In the genomic region with DNA sequence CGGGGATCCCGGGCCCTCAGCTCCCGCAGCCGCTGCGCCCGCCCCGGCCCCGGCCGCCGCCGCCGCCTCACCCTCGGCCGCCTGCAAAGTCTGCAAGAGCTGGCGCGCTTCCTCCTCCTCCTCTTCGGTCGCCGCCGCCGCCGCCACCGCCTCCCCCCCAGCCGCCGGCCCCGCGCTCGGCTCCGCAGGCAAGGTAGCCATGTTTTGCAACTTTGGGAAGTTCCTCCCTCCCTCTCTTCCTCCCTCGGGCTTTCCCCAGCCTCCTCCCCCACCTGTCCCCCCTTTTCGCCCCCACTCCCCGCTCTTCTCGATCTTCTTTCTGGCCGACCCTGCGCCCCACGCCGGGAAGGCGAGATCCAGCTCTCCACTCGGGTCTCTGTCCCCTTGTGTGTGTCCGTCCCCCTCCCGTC, we compare ENCODE assay signal across 2 cellular contexts.
TF ChIP-seq lines count a peak whose summit lies in the region.

No MANE protein-coding gene starts in this region.

TF ChIP-seq in HEK293, 187 proteins besides CTCF, POLR2A, EP300 and RAD21:
- TF ChIP-seq ZNF324 (tag by site-specific recombination; IDR thresholded peaks at IDR 0.05) (0 out of 2 replicates have a peak, but pooled peaks have one; percentile 27), ZNF341 (tag by site-specific recombination; IDR thresholded peaks at IDR 0.05; ENCODE audit: low read depth) (peak; percentile 93), ZNF48 (tag by site-specific recombination; IDR thresholded peaks at IDR 0.05) (no peak), WT1 (tag by site-specific recombination; IDR thresholded peaks at IDR 0.05) (no peak), ZNF449 (tag by site-specific recombination; IDR thresholded peaks at IDR 0.05) (no peak), SP7 (tag by site-specific recombination; IDR thresholded peaks at IDR 0.05) (no peak), ZBTB11 (tag by site-specific recombination; conservative IDR thresholded peaks at IDR 0.05; ENCODE audit: low read depth) (peak; percentile 66; the same call in 1 of the 2 replicates), ZNF146 (tag by site-specific recombination; IDR thresholded peaks at IDR 0.05) (0 out of 2 replicates have a peak, but pooled peaks have one; percentile 24), ZNF391 (tag by site-specific recombination; IDR thresholded peaks at IDR 0.05; ENCODE audit: borderline replicate concordance, low read depth) (peak; percentile 85; the same call in 1 of the 2 replicates)
- TF ChIP-seq, protein P1, sequence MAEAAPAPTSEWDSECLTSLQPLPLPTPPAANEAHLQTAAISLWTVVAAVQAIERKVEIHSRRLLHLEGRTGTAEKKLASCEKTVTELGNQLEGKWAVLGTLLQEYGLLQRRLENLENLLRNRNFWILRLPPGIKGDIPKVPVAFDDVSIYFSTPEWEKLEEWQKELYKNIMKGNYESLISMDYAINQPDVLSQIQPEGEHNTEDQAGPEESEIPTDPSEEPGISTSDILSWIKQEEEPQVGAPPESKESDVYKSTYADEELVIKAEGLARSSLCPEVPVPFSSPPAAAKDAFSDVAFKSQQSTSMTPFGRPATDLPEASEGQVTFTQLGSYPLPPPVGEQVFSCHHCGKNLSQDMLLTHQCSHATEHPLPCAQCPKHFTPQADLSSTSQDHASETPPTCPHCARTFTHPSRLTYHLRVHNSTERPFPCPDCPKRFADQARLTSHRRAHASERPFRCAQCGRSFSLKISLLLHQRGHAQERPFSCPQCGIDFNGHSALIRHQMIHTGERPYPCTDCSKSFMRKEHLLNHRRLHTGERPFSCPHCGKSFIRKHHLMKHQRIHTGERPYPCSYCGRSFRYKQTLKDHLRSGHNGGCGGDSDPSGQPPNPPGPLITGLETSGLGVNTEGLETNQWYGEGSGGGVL (tag by site-specific recombination; IDR thresholded peaks at IDR 0.05), result peak; percentile 92
- TF ChIP-seq, protein P2, sequence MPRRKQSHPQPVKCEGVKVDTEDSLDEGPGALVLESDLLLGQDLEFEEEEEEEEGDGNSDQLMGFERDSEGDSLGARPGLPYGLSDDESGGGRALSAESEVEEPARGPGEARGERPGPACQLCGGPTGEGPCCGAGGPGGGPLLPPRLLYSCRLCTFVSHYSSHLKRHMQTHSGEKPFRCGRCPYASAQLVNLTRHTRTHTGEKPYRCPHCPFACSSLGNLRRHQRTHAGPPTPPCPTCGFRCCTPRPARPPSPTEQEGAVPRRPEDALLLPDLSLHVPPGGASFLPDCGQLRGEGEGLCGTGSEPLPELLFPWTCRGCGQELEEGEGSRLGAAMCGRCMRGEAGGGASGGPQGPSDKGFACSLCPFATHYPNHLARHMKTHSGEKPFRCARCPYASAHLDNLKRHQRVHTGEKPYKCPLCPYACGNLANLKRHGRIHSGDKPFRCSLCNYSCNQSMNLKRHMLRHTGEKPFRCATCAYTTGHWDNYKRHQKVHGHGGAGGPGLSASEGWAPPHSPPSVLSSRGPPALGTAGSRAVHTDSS (tag by site-specific recombination; IDR thresholded peaks at IDR 0.05), result peak; percentile 64; the same call in 1 of the 2 replicates

TF ChIP-seq in H1, 55 proteins besides CTCF, POLR2A, EP300 and RAD21:
- TF ChIP-seq JUN (IDR thresholded peaks at IDR 0.05; ENCODE audit: low read depth, low read length) (no peak), CHD1 (IDR thresholded peaks at IDR 0.05; ENCODE audit: low read depth, low read length) (peak; percentile 43; the same call in 1 of the 2 replicates), YY1 (IDR thresholded peaks at IDR 0.05; ENCODE audit: low read depth, low read length) (peak; percentile 44; the same call in 1 of the 2 replicates)
